8 cellular contexts compared by ENCODE assay signal in the genomic region with DNA sequence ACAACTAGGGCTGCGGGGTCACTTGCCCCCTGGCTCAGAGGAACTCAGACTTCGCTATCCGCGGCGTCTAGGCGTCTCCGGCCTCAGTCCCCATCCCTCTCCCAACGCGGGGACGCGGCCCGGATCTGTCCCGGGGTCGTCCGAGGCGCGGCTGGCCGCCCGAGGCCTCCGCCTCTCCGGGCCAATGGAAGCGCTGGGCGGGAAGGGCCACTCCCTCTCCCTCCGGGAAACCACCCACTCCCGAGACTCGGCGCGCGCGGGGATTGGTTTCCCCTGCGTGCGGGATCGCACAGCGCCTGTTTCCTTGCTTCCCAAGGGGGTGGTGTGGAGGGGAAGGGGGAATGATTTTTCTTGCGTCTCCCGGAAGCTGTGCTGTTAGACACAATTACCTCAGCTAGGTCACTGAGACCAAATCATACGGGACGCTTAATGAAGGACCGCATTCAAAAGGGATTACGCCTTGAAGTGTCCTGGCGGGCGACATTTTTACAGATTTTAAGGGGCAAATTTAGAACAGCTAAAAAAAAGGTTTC. TPM values are rescaled to one million over a fixed set of nuclear protein-coding genes. Genes with fewer than 3 reads are reported as not detected.
DNase-seq lines count a peak whose midpoint lies in the region; ATAC-seq and TF ChIP-seq lines count a peak whose summit lies in the region.

No MANE protein-coding gene starts in this region.

- no peak for TF ChIP-seq CTCF in kidney epithelial cell (IDR thresholded peaks at IDR 0.05; ENCODE audit: insufficient read depth, low read length, poor library complexity, severe bottlenecking)

- H3K27me3 ChIP-seq in kidney epithelial cell (ENCODE audit: control insufficient read depth, insufficient read depth, low read length) = no peaks in the 10 kb centered on the region

- no peaks in the 10 kb centered on the region for H3K36me3 ChIP-seq in kidney epithelial cell (ENCODE audit: control insufficient read depth, insufficient read depth, low read length)

- H3K4me3 ChIP-seq in kidney epithelial cell (ENCODE audit: low read depth, low read length) (peak overlapping the region; percentile 53), skin epidermis (peak overlapping the region; percentile 44 to 70 (median 56))

- ATAC-seq in HG03565 (IDR thresholded peaks at IDR 0.05; ENCODE audit: unreplicated experiment) = peak; percentile 8
- ATAC-seq in GM19023 (IDR thresholded peaks at IDR 0.05; ENCODE audit: unreplicated experiment) = no peak

- peak overlapping the region in 7 of 21 experiments; percentile 6 to 80 (median 63) for H3K27ac ChIP-seq in skin epidermis

- DNase-seq in activated CD4-positive, alpha-beta T cell treated with anti-CD3 and anti-CD28 coated beads for 48 hours = peak; percentile 16
- DNase-seq in activated CD4-positive, alpha-beta T cell treated with anti-CD3 and anti-CD28 coated beads, Interleukin-2, amount 50 U/mL, for 4 hours = no peak
- DNase-seq in RKO (ENCODE audit: low spot score) (peak; percentile 77), cerebellar nuclear complex (lab: John Stamatoyannopoulos, UW) (peak; percentile 66 to 78), kidney epithelial cell (ENCODE audit: low read depth) (no peak)

RNA-seq across cellular contexts. Expression of a gene that starts 38.4 kb away (rescaled TPM):
- 12.8 and 13.2 TPM in 2 replicates for total RNA-seq in kidney epithelial cell

RNA-seq across cellular contexts. Expression of a gene that starts 40.4 kb away (rescaled TPM):
- 5.3 and 9.5 TPM in 2 replicates for total RNA-seq in kidney epithelial cell

Comparison
In these comparisons a context has a peak if more than half of its experiments do, and no peak if none do; other contexts are left out.
1. DNase-seq: peak in activated CD4-positive, alpha-beta T cell treated with anti-CD3 and anti-CD28 coated beads for 48 hours (single experiment), RKO (single experiment) and cerebellar nuclear complex (2 of 2); none in activated CD4-positive, alpha-beta T cell treated with anti-CD3 and anti-CD28 coated beads, Interleukin-2, amount 50 U/mL, for 4 hours (0 of 2) and kidney epithelial cell (single experiment).